Comparison of ENCODE assay signal across 18 cellular contexts in the genomic region with DNA sequence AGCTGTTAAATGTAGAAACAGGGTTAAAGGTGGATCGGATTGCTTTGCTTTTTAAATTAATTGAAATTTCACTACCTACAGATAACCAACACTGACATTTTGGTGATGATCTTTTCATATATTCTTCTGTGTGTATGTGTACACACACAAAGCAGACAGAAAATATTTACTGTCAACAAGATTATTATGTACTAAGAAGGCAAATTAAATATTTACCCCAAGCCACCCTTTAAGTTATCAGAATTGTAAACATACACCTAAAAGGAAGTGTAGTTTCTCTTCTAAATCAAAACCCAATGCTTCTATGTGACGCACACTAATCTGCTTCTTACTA.
DNase-seq lines count a peak whose midpoint lies in the region; ATAC-seq, FAIRE-seq and TF ChIP-seq lines count a peak whose summit lies in the region.
"Had no signal": no experiment of that assay in that cellular context is flagged by ENCODE, and none has a peak within 500 bp of the region (broad histone marks: within the 10 kb centered on the region; RNA-seq: fewer than 3 reads in every experiment).

No MANE protein-coding gene starts in this region.

- no peaks in the 10 kb centered on the region for H3K9me3 Mint-ChIP-seq in activated CD4-positive, alpha-beta T cell treated with anti-CD3 and anti-CD28 coated beads for 36 hours (ENCODE audit: low read depth)
- no peaks in the 10 kb centered on the region for H3K9me3 Mint-ChIP-seq in activated naive CD4-positive, alpha-beta T cell treated with anti-CD3 and anti-CD28 coated beads, Interleukin-2, amount 50 U/mL, for 72 hours
- H3K9me3 Mint-ChIP-seq: activated CD4-positive, alpha-beta T cell treated with anti-CD3 and anti-CD28 coated beads, Interleukin-2, amount 10 ng/mL, durations not matched to agents 24 days and 14 days; activated naive CD8-positive, alpha-beta T cell treated with anti-CD3 and anti-CD28 coated beads, Interleukin-2, amount 10 ng/mL, durations not matched to agents 7 days and 5 days; activated T-helper 17 cell treated with anti-CD3 and anti-CD28 coated beads, Interleukin-2, amount 50 U/mL, for 72 hours; IgD-negative memory B cell; T-cell had no signal

- POLR2A ChIA-PET in A549 (lab: Yijun Ruan, JAX): interaction anchor here (1.1 kb wide), 1 partner anchor 99 kb away, joined by 7 read pairs; the partner anchor contains the start of gene GAREM1
- POLR2A ChIA-PET in HepG2 (lab: Yijun Ruan, JAX): interaction anchor here (0.9 to 2.0 kb wide), 6 partner anchors 11 to 99 kb away, joined by 3 to 21 read pairs (median 5); partner anchors contain the start of gene GAREM1
- POLR2A ChIA-PET in activated CD4-positive, alpha-beta T cell treated with anti-CD3 and anti-CD28 coated beads for 36 hours (lab: Charles Lee): no interaction called here

- CTCF ChIA-PET in A549 (lab: Yijun Ruan, JAX): interaction anchor here (1.6 kb wide), 1 partner anchor 99 kb away, joined by 5 read pairs; the partner anchor contains the start of gene GAREM1
- CTCF ChIA-PET in HepG2 (lab: Yijun Ruan, JAX; ENCODE audit: low intra/inter-chr PET ratio, low total read pairs): no interaction called here
- CTCF ChIA-PET in activated CD4-positive, alpha-beta T cell treated with anti-CD3 and anti-CD28 coated beads for 36 hours (lab: Charles Lee): no interaction called here

- 0% methylated on average over 2 of the region's 2 CpGs for WGBS in A549 (ENCODE audit: missing lambda C conversion rate)
- 5% methylated on average over 2 of the region's 2 CpGs for WGBS in HepG2 (ENCODE audit: low lambda C conversion rate)
- WGBS in smooth muscle cell (ENCODE audit: low lambda C conversion rate): 42% methylated on average over 2 of the region's 2 CpGs

- H3K27me3 ChIP-seq in HepG2 (ENCODE audit: control insufficient read depth in 1 of 2, insufficient read depth in 2 of 2, low read length in 2 of 2): no peaks in the 10 kb centered on the region
- H3K27me3 ChIP-seq in smooth muscle cell (ENCODE audit: low read depth): no peaks in the 10 kb centered on the region
- H3K27me3 ChIP-seq: neutrophil, testis had no signal

- H4K20me1 ChIP-seq in HepG2 (ENCODE audit: insufficient read depth, low read length) (no peaks in the 10 kb centered on the region), smooth muscle cell (ENCODE audit: low read depth) (no peaks in the 10 kb centered on the region)

- peaks cover 3% of the 10 kb centered on the region for H3K27me3 Mint-ChIP-seq in activated CD4-positive, alpha-beta T cell treated with anti-CD3 and anti-CD28 coated beads for 36 hours
- H3K27me3 Mint-ChIP-seq: activated CD4-positive, alpha-beta T cell treated with anti-CD3 and anti-CD28 coated beads, Interleukin-2, amount 10 ng/mL, durations not matched to agents 24 days and 14 days had no signal

- no peaks in the 10 kb centered on the region for H3K36me3 Mint-ChIP-seq in activated CD4-positive, alpha-beta T cell treated with anti-CD3 and anti-CD28 coated beads for 36 hours (ENCODE audit: low read depth)
- H3K36me3 Mint-ChIP-seq in activated naive CD4-positive, alpha-beta T cell treated with anti-CD3 and anti-CD28 coated beads, Interleukin-2, amount 50 U/mL, for 72 hours: no peaks in the 10 kb centered on the region
- H3K36me3 Mint-ChIP-seq: activated naive CD8-positive, alpha-beta T cell treated with anti-CD3 and anti-CD28 coated beads, Interleukin-2, amount 10 ng/mL, durations not matched to agents 7 days and 5 days; IgD-negative memory B cell; T-cell had no signal

- H3K4me2 ChIP-seq in A549 (peak overlapping the region; percentile 62), HepG2 (ENCODE audit: low read depth, low read length) (peak overlapping the region; percentile 41), smooth muscle cell (no peak overlapping the region)

- BruUV-seq in HepG2 (replicated peaks; lab: Mats Ljungman, UMichigan): no TSS peak

- no peak for TF ChIP-seq RAD21 in A549 (conservative IDR thresholded peaks at IDR 0.05 in 1 of 2, IDR thresholded peaks at IDR 0.05 in 1 of 2)
- TF ChIP-seq RAD21 in HepG2 (CRISPR knock-in tag; IDR thresholded peaks at IDR 0.05): no peak

- TF ChIP-seq EP300 in A549 (IDR thresholded peaks at IDR 0.05) (no peak), HepG2 (IDR thresholded peaks at IDR 0.05; ENCODE audit: low read depth in 2 of 2, low read length in 2 of 2) (peak in 1 of 2 experiments; percentile 24; a peak in 1 of 4 replicates), HepG2 (CRISPR knock-in tag; IDR thresholded peaks at IDR 0.05; ENCODE audit: borderline replicate concordance) (no peak)

- DNase-seq in A549 (ENCODE audit: low read depth in 1 of 2, low spot score in 1 of 2) (no peak), HepG2 (ENCODE audit: low spot score) (no peak), smooth muscle cell (lab: John Stamatoyannopoulos, UW; ENCODE audit: unreplicated experiment) (no peak), AG08395 (ENCODE audit: low spot score) (no peak), islet precursor cell (no peak)
- no peak for DNase-seq in activated CD4-positive, alpha-beta T cell treated with anti-CD3 and anti-CD28 coated beads for 36 hours
- DNase-seq in activated naive CD4-positive, alpha-beta T cell treated with anti-CD3 and anti-CD28 coated beads, Interleukin-2, amount 50 U/mL, for 72 hours (ENCODE audit: low spot score in 2 of 2): no peak
- DNase-seq: activated CD4-positive, alpha-beta T cell treated with anti-CD3 and anti-CD28 coated beads, Interleukin-2, amount 10 ng/mL, durations not matched to agents 24 days and 14 days; activated naive CD8-positive, alpha-beta T cell treated with anti-CD3 and anti-CD28 coated beads, Interleukin-2, amount 10 ng/mL, durations not matched to agents 7 days and 5 days; SIG-M5; T-cell; testis had no signal

- H3K36me3 ChIP-seq in HepG2 (replicated peaks in 1 of 2; ENCODE audit: control insufficient read depth in 1 of 2, insufficient read depth in 2 of 2, low read length in 2 of 2): no peaks in the 10 kb centered on the region
- H3K36me3 ChIP-seq in smooth muscle cell (ENCODE audit: low read depth): no peaks in the 10 kb centered on the region
- H3K36me3 ChIP-seq: neutrophil had no signal

- ATAC-seq in A549 (no peak; a peak in 1 of 6 replicates), HepG2 (peak; percentile 8; the same call in 1 of the 3 replicates)
- no peak for ATAC-seq in activated CD4-positive, alpha-beta T cell treated with anti-CD3 and anti-CD28 coated beads for 36 hours
- no peak for ATAC-seq in activated naive CD4-positive, alpha-beta T cell treated with anti-CD3 and anti-CD28 coated beads, Interleukin-2, amount 50 U/mL, for 72 hours
- ATAC-seq: activated T-helper 17 cell treated with anti-CD3 and anti-CD28 coated beads, Interleukin-2, amount 50 U/mL, for 72 hours; T-cell had no signal

- intact Hi-C loops in HepG2 (cut with micrococcal nuclease; ENCODE audit: unreplicated experiment): loop anchor here (1.0 to 5.0 kb wide), 5 partner anchors 21 to 98 kb away; partner anchors contain the start of gene GAREM1
- intact Hi-C loops in activated CD4-positive, alpha-beta T cell treated with anti-CD3 and anti-CD28 coated beads for 36 hours (cut with DNase I, micrococcal nuclease): no loop called here

- 0 out of 2 replicates have a peak overlapping the region, but pooled peaks have one; percentile 26 for H3K9ac ChIP-seq in HepG2 (ENCODE audit: insufficient read depth, low read depth, low read length)
- peak overlapping the region; percentile 56 for H3K9ac ChIP-seq in smooth muscle cell (ENCODE audit: low read depth)

- no peak overlapping the region for H3K4me3 Mint-ChIP-seq in activated CD4-positive, alpha-beta T cell treated with anti-CD3 and anti-CD28 coated beads for 36 hours
- H3K4me3 Mint-ChIP-seq: activated CD4-positive, alpha-beta T cell treated with anti-CD3 and anti-CD28 coated beads, Interleukin-2, amount 10 ng/mL, durations not matched to agents 24 days and 14 days; activated naive CD8-positive, alpha-beta T cell treated with anti-CD3 and anti-CD28 coated beads, Interleukin-2, amount 10 ng/mL, durations not matched to agents 7 days and 5 days; activated T-helper 17 cell treated with anti-CD3 and anti-CD28 coated beads, Interleukin-2, amount 50 U/mL, for 72 hours; IgD-negative memory B cell; T-cell had no signal

- TF ChIP-seq POLR2A in A549 (IDR thresholded peaks at IDR 0.05; ENCODE audit: low read length) (no peak), HepG2 (IDR thresholded peaks at IDR 0.05; ENCODE audit: insufficient read depth in 1 of 2, low read depth in 2 of 2, low read length in 2 of 2) (no peak)

- no peaks in the 10 kb centered on the region for H3K9me3 ChIP-seq in A549
- no peaks in the 10 kb centered on the region for H3K9me3 ChIP-seq in HepG2 (ENCODE audit: low read length)
- no peaks in the 10 kb centered on the region for H3K9me3 ChIP-seq in smooth muscle cell (replicated peaks; ENCODE audit: low read depth)
- H3K9me3 ChIP-seq: Caco-2, mucosa of descending colon, neutrophil, testis had no signal

- in situ Hi-C loops in HepG2 (cut with HindIII; ENCODE audit: extremely low pct_ligation_motif_present, low pct_unique_long_range_greater_than_20kb): no loop called here

- FAIRE-seq in A549 (lab: Jason Lieb, UNC): no peak
- no peak for FAIRE-seq in HepG2 (lab: Jason Lieb, UNC)

- peaks cover 48% of the 10 kb centered on the region for H3K4me1 ChIP-seq in A549
- H3K4me1 ChIP-seq in HepG2 (ENCODE audit: insufficient read depth, low read length): peaks cover 33% of the 10 kb centered on the region
- H3K4me1 ChIP-seq in smooth muscle cell (ENCODE audit: low read depth): no peaks in the 10 kb centered on the region
- H3K4me1 ChIP-seq: testis had no signal

- H3K27ac ChIP-seq in A549: peak overlapping the region; percentile 57 to 80; a peak in 5 of 6 replicates
- H3K27ac ChIP-seq in VCaP: peak overlapping the region; percentile 94
- peak overlapping the region; percentile 88 for H3K27ac ChIP-seq in HepG2 (ENCODE audit: extremely low read length, insufficient read depth, low read length)
- peak overlapping the region; percentile 82 for H3K27ac ChIP-seq in smooth muscle cell (ENCODE audit: low read depth)
- H3K27ac ChIP-seq: neutrophil, testis had no signal

- no peak overlapping the region for H3K27ac Mint-ChIP-seq in activated CD4-positive, alpha-beta T cell treated with anti-CD3 and anti-CD28 coated beads for 36 hours
- no peak overlapping the region for H3K27ac Mint-ChIP-seq in activated naive CD4-positive, alpha-beta T cell treated with anti-CD3 and anti-CD28 coated beads, Interleukin-2, amount 50 U/mL, for 72 hours
- H3K27ac Mint-ChIP-seq: activated CD4-positive, alpha-beta T cell treated with anti-CD3 and anti-CD28 coated beads, Interleukin-2, amount 10 ng/mL, durations not matched to agents 24 days and 14 days; activated naive CD8-positive, alpha-beta T cell treated with anti-CD3 and anti-CD28 coated beads, Interleukin-2, amount 10 ng/mL, durations not matched to agents 7 days and 5 days; activated T-helper 17 cell treated with anti-CD3 and anti-CD28 coated beads, Interleukin-2, amount 50 U/mL, for 72 hours; IgD-negative memory B cell; T-cell had no signal

- no peak for TF ChIP-seq CTCF in A549 (IDR thresholded peaks at IDR 0.05)
- no peak for TF ChIP-seq CTCF in VCaP (conservative IDR thresholded peaks at IDR 0.05)
- TF ChIP-seq CTCF in HepG2 (CRISPR knock-in tag; IDR thresholded peaks at IDR 0.05): no peak
- TF ChIP-seq CTCF in smooth muscle cell (IDR thresholded peaks at IDR 0.05; ENCODE audit: borderline replicate concordance, insufficient read depth, poor library complexity, severe bottlenecking): no peak

- H3K4me3 ChIP-seq in A549 (no peak overlapping the region), HepG2 (replicated peaks in 1 of 3; ENCODE audit: insufficient read depth in 1 of 3, low read depth in 2 of 3, low read length in 3 of 3) (peak overlapping the region in 1 of 3 experiments; percentile 27; a peak in 1 of 6 replicates), smooth muscle cell (no peak overlapping the region)
- H3K4me3 ChIP-seq: mucosa of descending colon, testis had no signal

- H3K4me1 Mint-ChIP-seq in activated CD4-positive, alpha-beta T cell treated with anti-CD3 and anti-CD28 coated beads for 36 hours: no peaks in the 10 kb centered on the region
- H3K4me1 Mint-ChIP-seq: activated CD4-positive, alpha-beta T cell treated with anti-CD3 and anti-CD28 coated beads, Interleukin-2, amount 10 ng/mL, durations not matched to agents 24 days and 14 days; activated naive CD8-positive, alpha-beta T cell treated with anti-CD3 and anti-CD28 coated beads, Interleukin-2, amount 10 ng/mL, durations not matched to agents 7 days and 5 days; activated T-helper 17 cell treated with anti-CD3 and anti-CD28 coated beads, Interleukin-2, amount 50 U/mL, for 72 hours; IgD-negative memory B cell; T-cell had no signal

- peaks cover 8% of the 10 kb centered on the region for H3F3A ChIP-seq in smooth muscle cell (ENCODE audit: low read depth)

- H3K79me2 ChIP-seq in HepG2 (ENCODE audit: insufficient read depth, low read length) (no peaks in the 10 kb centered on the region), smooth muscle cell (ENCODE audit: low read depth) (no peaks in the 10 kb centered on the region)

- H2AFZ ChIP-seq in HepG2 (ENCODE audit: low read length) (no peak overlapping the region), smooth muscle cell (ENCODE audit: low read depth) (no peak overlapping the region)

Comparison
In these comparisons a context has a peak if more than half of its experiments do, and no peak if none do; other contexts are left out.
1. Of the 38 proteins assayed by ChIP-seq in both HepG2 and A549: peak only in HepG2: none; only in A549: ZFP36; in both: none; in neither: 36; mixed calls (peak in some experiments, not most) for 1.